Comparison of ENCODE assay signal across 28 cellular contexts in genomic region chr11:113805640-113806039, GRCh38. TPM values are rescaled to one million over a fixed set of nuclear protein-coding genes. Genes with fewer than 3 reads are reported as not detected.
"Had no signal": no experiment of that assay in that cellular context is flagged by ENCODE, and none has a peak within 500 bp of the region (broad histone marks: within the 10 kb centered on the region; RNA-seq: fewer than 3 reads in every experiment).

No MANE protein-coding gene starts in this region.

- H3K4me1 ChIP-seq: esophagus squamous epithelium, gastroesophageal sphincter, lower lobe of right lung, neural progenitor cell, testis had no signal

- H3K9ac ChIP-seq: neural progenitor cell had no signal

- H3K79me2 ChIP-seq: hepatocyte had no signal

- DNase-seq: activated CD4-positive, alpha-beta memory T cell treated with anti-CD3 and anti-CD28 coated beads for 36 hours; activated CD4-positive, CD25-positive, alpha-beta regulatory T cell treated with anti-CD3 and anti-CD28 coated beads, Interleukin-2, amount 50 U/mL, for 72 hours; activated CD8-positive, alpha-beta memory T cell treated with anti-CD3 and anti-CD28 coated beads, Interleukin-2, amount 50 U/mL, for 4 hours; activated effector memory CD4-positive, alpha-beta T cell treated with anti-CD3 and anti-CD28 coated beads, Interleukin-2, amount 50 U/mL, for 16 hours; activated T-cell treated with anti-CD3 and anti-CD28 coated beads, Interleukin-2, amount 50 U/mL, for 1 hour; amygdala; central memory CD4-positive, alpha-beta T cell; esophagus squamous epithelium; kidney; lower lobe of right lung; naive thymus-derived CD8-positive, alpha-beta T cell; occipital lobe; right cardiac atrium; stimulated activated CD4-positive, alpha-beta T cell treated with anti-CD3 and anti-CD28 coated beads, Interleukin-2, amount 100 ng/mL, for 48 hours; stimulated activated naive CD4-positive, alpha-beta T cell treated with Interleukin-2 at 50 U/mL for 16 hours; T-helper 17 cell; T1000 had no signal

- H3K27ac Mint-ChIP-seq: activated CD4-positive, alpha-beta memory T cell treated with anti-CD3 and anti-CD28 coated beads for 36 hours; activated CD4-positive, alpha-beta T cell treated with anti-CD3 and anti-CD28 coated beads, Interleukin-2, amount 10 ng/mL, durations not matched to agents 24 days and 14 days; activated naive CD4-positive, alpha-beta T cell treated with anti-CD3 and anti-CD28 coated beads for 36 hours; activated naive CD8-positive, alpha-beta T cell treated with anti-CD3 and anti-CD28 coated beads, Interleukin-2, amount 50 U/mL, for 24 hours; activated T-helper 1 cell treated with anti-CD3 and anti-CD28 coated beads, Interleukin-12 subunit alpha, Interleukin-12 subunit beta, Interleukin-2, Interleukin-4 antibody, amounts not matched to agents 30 ng/mL and 10 ng/mL and 1 ng/mL, durations not matched to agents 14 hours and 24 hours and 36 hours; dendritic cell treated with granulocyte-macrophage colony-stimulating factor and Interleukin-4, amounts not matched to agents 40 ng/mL and 50 ng/mL, for 4 days; neural progenitor cell; T-helper 17 cell had no signal

- H2AFZ ChIP-seq: hepatocyte, neural progenitor cell had no signal

- H3K27me3 ChIP-seq: esophagus squamous epithelium, gastroesophageal sphincter, hepatocyte, neural progenitor cell, testis had no signal

- H3K4me2 ChIP-seq: hepatocyte, neural progenitor cell had no signal

- H3K9me3 Mint-ChIP-seq: activated CD4-positive, alpha-beta memory T cell treated with anti-CD3 and anti-CD28 coated beads for 36 hours; activated CD4-positive, alpha-beta T cell treated with anti-CD3 and anti-CD28 coated beads, Interleukin-2, amount 10 ng/mL, durations not matched to agents 24 days and 14 days; activated naive CD4-positive, alpha-beta T cell treated with anti-CD3 and anti-CD28 coated beads for 36 hours; activated naive CD8-positive, alpha-beta T cell treated with anti-CD3 and anti-CD28 coated beads, Interleukin-2, amount 50 U/mL, for 24 hours; activated T-helper 1 cell treated with anti-CD3 and anti-CD28 coated beads, Interleukin-12 subunit alpha, Interleukin-12 subunit beta, Interleukin-2, Interleukin-4 antibody, amounts not matched to agents 30 ng/mL and 10 ng/mL and 1 ng/mL, durations not matched to agents 14 hours and 24 hours and 36 hours; dendritic cell treated with granulocyte-macrophage colony-stimulating factor and Interleukin-4, amounts not matched to agents 40 ng/mL and 50 ng/mL, for 4 days; naive thymus-derived CD8-positive, alpha-beta T cell; neural progenitor cell had no signal

- H3K27me3 Mint-ChIP-seq: activated CD4-positive, alpha-beta memory T cell treated with anti-CD3 and anti-CD28 coated beads for 36 hours; activated CD4-positive, alpha-beta T cell treated with anti-CD3 and anti-CD28 coated beads, Interleukin-2, amount 10 ng/mL, durations not matched to agents 24 days and 14 days; activated naive CD8-positive, alpha-beta T cell treated with anti-CD3 and anti-CD28 coated beads, Interleukin-2, amount 50 U/mL, for 24 hours; dendritic cell treated with granulocyte-macrophage colony-stimulating factor and Interleukin-4, amounts not matched to agents 40 ng/mL and 50 ng/mL, for 4 days; naive thymus-derived CD8-positive, alpha-beta T cell; T-helper 17 cell had no signal

- H3K9me3 ChIP-seq: esophagus squamous epithelium, gastroesophageal sphincter, lower lobe of right lung, testis had no signal

- H3K4me1 Mint-ChIP-seq: activated naive CD8-positive, alpha-beta T cell treated with anti-CD3 and anti-CD28 coated beads, Interleukin-2, amount 50 U/mL, for 24 hours; naive thymus-derived CD8-positive, alpha-beta T cell; neural progenitor cell; T-helper 17 cell had no signal

- H3K27ac ChIP-seq: esophagus squamous epithelium, gastroesophageal sphincter, hepatocyte, lower lobe of right lung, neural progenitor cell, testis had no signal

- ATAC-seq: activated naive CD8-positive, alpha-beta T cell treated with anti-CD3 and anti-CD28 coated beads, Interleukin-2, amount 50 U/mL, for 24 hours; gastroesophageal sphincter; naive thymus-derived CD8-positive, alpha-beta T cell; T-helper 17 cell had no signal

- H3K4me3 ChIP-seq: esophagus squamous epithelium, gastroesophageal sphincter, hepatocyte, lower lobe of right lung, neural progenitor cell, testis had no signal

- H3K4me3 Mint-ChIP-seq: activated CD4-positive, alpha-beta memory T cell treated with anti-CD3 and anti-CD28 coated beads for 36 hours; activated CD4-positive, alpha-beta T cell treated with anti-CD3 and anti-CD28 coated beads, Interleukin-2, amount 10 ng/mL, durations not matched to agents 24 days and 14 days; activated naive CD4-positive, alpha-beta T cell treated with anti-CD3 and anti-CD28 coated beads for 36 hours; activated naive CD8-positive, alpha-beta T cell treated with anti-CD3 and anti-CD28 coated beads, Interleukin-2, amount 50 U/mL, for 24 hours; activated T-helper 1 cell treated with anti-CD3 and anti-CD28 coated beads, Interleukin-12 subunit alpha, Interleukin-12 subunit beta, Interleukin-2, Interleukin-4 antibody, amounts not matched to agents 30 ng/mL and 10 ng/mL and 1 ng/mL, durations not matched to agents 14 hours and 24 hours and 36 hours; dendritic cell treated with granulocyte-macrophage colony-stimulating factor and Interleukin-4, amounts not matched to agents 40 ng/mL and 50 ng/mL, for 4 days; naive thymus-derived CD8-positive, alpha-beta T cell; neural progenitor cell; T-helper 17 cell had no signal

- H3K36me3 ChIP-seq: neural progenitor cell had no signal

RNA-seq across cellular contexts. Expression of gene CLDN25, which starts 26.0 kb away (rescaled TPM):
- total RNA-seq: activated CD4-positive, alpha-beta memory T cell treated with anti-CD3 and anti-CD28 coated beads for 36 hours; activated CD4-positive, alpha-beta T cell treated with anti-CD3 and anti-CD28 coated beads, Interleukin-2, amount 10 ng/mL, durations not matched to agents 24 days and 14 days; activated CD8-positive, alpha-beta memory T cell treated with anti-CD3 and anti-CD28 coated beads for 36 hours; activated naive CD4-positive, alpha-beta T cell treated with anti-CD3 and anti-CD28 coated beads for 36 hours; activated T-helper 1 cell treated with anti-CD3 and anti-CD28 coated beads, Interleukin-12 subunit alpha, Interleukin-12 subunit beta, Interleukin-2, Interleukin-4 antibody, amounts not matched to agents 30 ng/mL and 10 ng/mL and 1 ng/mL, durations not matched to agents 14 hours and 24 hours and 36 hours; esophagus squamous epithelium; gastroesophageal sphincter; hepatocyte; kidney; left lobe of liver; lower lobe of right lung; naive thymus-derived CD8-positive, alpha-beta T cell; occipital lobe; right cardiac atrium; T-helper 17 cell; testis had no signal
- polyA plus RNA-seq: hepatocyte; naive thymus-derived CD8-positive, alpha-beta T cell; right cardiac atrium had no signal
